21 cellular contexts compared by ENCODE assay signal in genomic region chr11:118151421-118151820, GRCh38. TPM values are rescaled to one million over a fixed set of nuclear protein-coding genes. Genes with fewer than 3 reads are reported as not detected.
DNase-seq lines count a peak whose midpoint lies in the region; ATAC-seq, FAIRE-seq and TF ChIP-seq lines count a peak whose summit lies in the region.
"Had no signal": no experiment of that assay in that cellular context is flagged by ENCODE, and none has a peak within 500 bp of the region (broad histone marks: within the 10 kb centered on the region; RNA-seq: fewer than 3 reads in every experiment).

No MANE protein-coding gene starts in this region.

- intact Hi-C loops in heart right ventricle (cut with DNase I) (no loop called here), cardiac septum (cut with DNase I) (no loop called here), PC-3 (cut with micrococcal nuclease) (no loop called here), natural killer cell (cut with micrococcal nuclease) (no loop called here)

- H3K4me3 ChIP-seq in heart right ventricle: peak overlapping the region in 8 of 10 donors; percentile 1 to 76 (median 62)
- H3K4me3 ChIP-seq in PC-3 (ENCODE audit: low read length): no peak overlapping the region
- H3K4me3 ChIP-seq in small intestine (ENCODE audit: low read depth in 1 of 2, low read length in 2 of 2): no peak overlapping the region

- peaks cover 2 to 5% of the 10 kb centered on the region in 2 donors for H3K4me1 Mint-ChIP-seq in natural killer cell

- H2AFZ ChIP-seq in PC-3 (ENCODE audit: low read length): no peak overlapping the region

- no peaks in the 10 kb centered on the region for H3F3A ChIP-seq in PC-3 (ENCODE audit: low read length, unreplicated experiment)

- H3K36me3 Mint-ChIP-seq in natural killer cell: no peaks in the 10 kb centered on the region
- H3K36me3 Mint-ChIP-seq: CD8-positive, alpha-beta memory T cell had no signal

- no peak for ATAC-seq in heart right ventricle
- peak; percentile 11 for ATAC-seq in PC-3
- ATAC-seq in natural killer cell: no peak
- ATAC-seq: activated CD8-positive, alpha-beta T cell treated with anti-CD3 and anti-CD28 coated beads, Interleukin-2, amount 10 ng/mL, durations not matched to agents 7 days and 5 days; right cardiac atrium had no signal

- no peaks in the 10 kb centered on the region for H3K79me2 ChIP-seq in PC-3 (ENCODE audit: low read length)

- peaks cover 0 to 50% (median 17%) of the 10 kb centered on the region in 9 donors for H3K4me1 ChIP-seq in heart right ventricle
- H3K4me1 ChIP-seq in PC-3 (ENCODE audit: insufficient read depth, low read length): peaks cover 15% of the 10 kb centered on the region; the same call in 1 of the 2 replicates
- peaks cover 0 to 2% of the 10 kb centered on the region in 2 donors for H3K4me1 ChIP-seq in small intestine (ENCODE audit: control insufficient read depth in 2 of 2, insufficient read depth in 1 of 2, low read depth in 1 of 2, low read length in 1 of 2)

- no peaks in the 10 kb centered on the region for H3K9me2 ChIP-seq in PC-3 (replicated peaks; ENCODE audit: low read length)

- H4K20me1 ChIP-seq in PC-3 (ENCODE audit: low read length): no peaks in the 10 kb centered on the region

- H3K27ac ChIP-seq in heart right ventricle (peak overlapping the region in 2 of 10 donors; percentile 65 to 77), PC-3 (ENCODE audit: low read length) (no peak overlapping the region), small intestine (ENCODE audit: low read depth in 1 of 2, low read length in 1 of 2) (no peak overlapping the region)

- peaks cover 47 to 62% of the 10 kb centered on the region in 2 donors for H3K27me3 Mint-ChIP-seq in natural killer cell (ENCODE audit: low read depth in 2 of 2)

- CTCF ChIA-PET in PC-3 (lab: Charles Lee): no interaction called here

- H3K9me3 ChIP-seq in heart right ventricle: no peaks in the 10 kb centered on the region
- no peaks in the 10 kb centered on the region for H3K9me3 ChIP-seq in PC-3 (ENCODE audit: low read length)
- no peaks in the 10 kb centered on the region for H3K9me3 ChIP-seq in small intestine (ENCODE audit: control insufficient read depth, low read depth)

- no peak overlapping the region for H3K4me2 ChIP-seq in PC-3 (ENCODE audit: low read length)

- H3K9ac ChIP-seq in PC-3 (ENCODE audit: low read length): no peak overlapping the region

- 52 to 64% methylated on average over 5 of the region's 5 CpGs for WGBS in heart right ventricle, 2 donors
- WGBS in small intestine, 3 donors: 31 to 48% (median 38%) methylated on average over 5 of the region's 5 CpGs

- BruUV-seq in PC-3 (replicated peaks; lab: Mats Ljungman, UMichigan): no TSS peak

- DNase-seq in heart right ventricle (no peak), cardiac septum (ENCODE audit: low spot score) (no peak), PC-3 (peak; percentile 34), fibroblast of gingiva (ENCODE audit: low read depth) (peak; percentile 6), NCI-H524 treated with DMSO at 0.1 percent for 48 hours (lab: John Stamatoyannopoulos, UW) (no peak), natural killer cell (no peak), small intestine (no peak)
- no peak for DNase-seq in stimulated activated naive CD4-positive, alpha-beta T cell treated with Interleukin-2 at 50 U/mL for 16 hours (lab: John Stamatoyannopoulos, UW)
- DNase-seq: activated CD8-positive, alpha-beta T cell treated with anti-CD3 and anti-CD28 coated beads, Interleukin-2, amount 10 ng/mL, durations not matched to agents 7 days and 5 days; activated T-cell treated with anti-CD3 and anti-CD28 coated beads, Interleukin-2, amount 50 U/mL, for 48 hours; CD8-positive, alpha-beta memory T cell; effector memory CD4-positive, alpha-beta T cell; midbrain; MM.1S; NCI-H2171; right cardiac atrium; Right ventricle myocardium superior; stimulated activated CD4-positive, alpha-beta T cell treated with anti-CD3 and anti-CD28 coated beads, Interleukin-1b, Interleukin-23, amount 100 ng/mL, for 48 hours had no signal

- H3K9me3 Mint-ChIP-seq in natural killer cell: no peaks in the 10 kb centered on the region
- H3K9me3 Mint-ChIP-seq: CD8-positive, alpha-beta memory T cell had no signal

- no peak for FAIRE-seq in small intestine (lab: Jason Lieb, UNC)
- FAIRE-seq: urothelium cell line had no signal

- H3K4me3 Mint-ChIP-seq in natural killer cell: no peak overlapping the region

- TF ChIP-seq CTCF in heart right ventricle (IDR thresholded peaks at IDR 0.05) (no peak), PC-3 (conservative IDR thresholded peaks at IDR 0.05; ENCODE audit: low read depth, low read length) (no peak), natural killer cell (IDR thresholded peaks at IDR 0.05) (no peak)

- H3K27ac Mint-ChIP-seq in natural killer cell: no peak overlapping the region
- H3K27ac Mint-ChIP-seq: activated CD8-positive, alpha-beta T cell treated with anti-CD3 and anti-CD28 coated beads, Interleukin-2, amount 10 ng/mL, durations not matched to agents 7 days and 5 days; CD8-positive, alpha-beta memory T cell had no signal

- peaks cover 0 to 63% (median 30%) of the 10 kb centered on the region in 7 donors for H3K27me3 ChIP-seq in heart right ventricle
- H3K27me3 ChIP-seq in PC-3 (ENCODE audit: low read length): peaks cover 64% of the 10 kb centered on the region
- H3K27me3 ChIP-seq in small intestine (ENCODE audit: control insufficient read depth in 2 of 2, insufficient read depth in 2 of 2, low read length in 2 of 2): peaks cover 11 to 27% of the 10 kb centered on the region in 2 donors

- H3K36me3 ChIP-seq in heart right ventricle (no peaks in the 10 kb centered on the region), PC-3 (ENCODE audit: low read depth, low read length) (no peaks in the 10 kb centered on the region), small intestine (ENCODE audit: control insufficient read depth in 2 of 2, insufficient read depth in 2 of 2, low read length in 2 of 2) (no peaks in the 10 kb centered on the region)

- POLR2A ChIA-PET in PC-3 (lab: Charles Lee; ENCODE audit: unreplicated experiment): no interaction called here

RNA-seq across cellular contexts. Expression of gene SCN4B, which starts 1.2 kb away (rescaled TPM):
- total RNA-seq in heart right ventricle: 10 to 100 TPM in 5 of 10 donors, 1 to 10 TPM in 5; 5.7 to 17.5 (median 10.3) TPM
- polyA plus RNA-seq in heart right ventricle: 1 to 10 TPM; 5.4 to 8.8 TPM
- 17.0 TPM for total RNA-seq in cardiac septum
- not detected in 2 replicates for total RNA-seq in PC-3 (2014; rRNA removed)
- under 1 TPM in 1 of 3 donors, not detected in 2; 0.33 TPM for total RNA-seq in natural killer cell
- polyA plus RNA-seq in small intestine: 1 to 10 TPM in 2 of 3 donors, under 1 TPM in 1; 0.45 to 3.2 (median 1.1) TPM
- polyA plus RNA-seq: CD8-positive, alpha-beta memory T cell had no signal

RNA-seq across cellular contexts. Expression of gene SCN2B, which starts 25.0 kb away (rescaled TPM):
- total RNA-seq in heart right ventricle (10 to 100 TPM in 8 of 10 donors, 1 to 10 TPM in 2; 5.3 to 26.7 (median 20.9) TPM), cardiac septum (20.0 TPM), PC-3 (2014; rRNA removed) (0.12 TPM in 1 of 2 replicates, not detected in the other), natural killer cell (not detected)
- polyA plus RNA-seq in heart right ventricle (1 to 10 TPM; 2.9 to 6.6 TPM), small intestine (1 to 10 TPM in 1 of 3 donors, under 1 TPM in 1, not detected in 1; under 0.01 to 2.3 TPM)
- total RNA-seq: activated CD8-positive, alpha-beta T cell treated with anti-CD3 and anti-CD28 coated beads, Interleukin-2, amount 10 ng/mL, durations not matched to agents 7 days and 5 days; CD8-positive, alpha-beta memory T cell; Daoy; T-helper 1 cell treated with Interleukin-12 subunit alpha and Interleukin-12 subunit beta and Interleukin-4 antibody, amounts not matched to agents 30 ng/mL and 1 ng/mL, for 36 hours had no signal
- polyA plus RNA-seq: CD8-positive, alpha-beta memory T cell had no signal

Comparison
In these comparisons a context has a peak if more than half of its experiments do, and no peak if none do; other contexts are left out.
1. DNase-seq: peak in PC-3 (single experiment) and fibroblast of gingiva (single experiment); none in heart right ventricle (0 of 2), cardiac septum (single experiment), stimulated activated naive CD4-positive, alpha-beta T cell treated with Interleukin-2 at 50 U/mL for 16 hours (single experiment), NCI-H524 treated with DMSO at 0.1 percent for 48 hours (single experiment), natural killer cell (single experiment) and small intestine (single experiment).
2. H3K4me3 ChIP-seq: peak in heart right ventricle (8 of 10); none in PC-3 (single experiment) and small intestine (0 of 2).